Comparison of ENCODE assay signal across 9 cellular contexts in the genomic region with DNA sequence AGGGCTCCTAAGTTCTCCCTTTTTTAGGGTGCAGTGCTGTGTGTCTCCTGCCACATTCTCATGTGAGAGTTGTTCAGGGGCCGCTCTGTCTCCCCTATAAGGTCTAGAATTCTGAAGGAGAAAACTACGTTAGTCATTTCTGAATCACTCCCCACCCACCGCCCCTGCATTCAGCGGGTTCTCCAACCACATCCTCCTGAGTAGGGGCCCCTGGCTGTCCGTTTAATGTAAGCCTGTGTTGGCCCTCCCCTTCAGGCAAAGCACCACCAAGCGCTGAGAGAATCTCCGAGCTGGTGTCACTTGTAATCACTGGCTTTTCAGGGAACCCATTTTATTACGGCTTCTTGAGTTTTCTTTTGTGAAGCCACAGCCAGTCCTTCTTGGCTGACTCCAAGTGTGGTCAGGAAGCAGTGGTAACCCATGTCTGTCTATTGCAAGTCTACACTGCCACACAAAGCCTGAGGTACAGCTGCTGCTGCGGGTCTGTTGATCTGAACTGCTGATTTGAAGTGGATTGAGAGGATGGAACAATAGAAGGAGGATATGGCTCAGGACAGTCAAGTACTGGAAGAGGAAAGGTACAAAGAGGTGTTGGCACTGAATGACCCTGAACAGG. TPM values are rescaled to one million over a fixed set of nuclear protein-coding genes. Genes with fewer than 3 reads are reported as not detected.
DNase-seq lines count a peak whose midpoint lies in the region; ATAC-seq, FAIRE-seq and TF ChIP-seq lines count a peak whose summit lies in the region.
"Had no signal": no experiment of that assay in that cellular context is flagged by ENCODE, and none has a peak within 500 bp of the region (broad histone marks: within the 10 kb centered on the region; RNA-seq: fewer than 3 reads in every experiment).

No MANE protein-coding gene starts in this region.

- H3K79me2 ChIP-seq in GM12878 (ENCODE audit: control insufficient read depth, insufficient read depth, low read length), result peaks cover 5% of the 10 kb centered on the region; the same call in 1 of the 2 replicates

- TF ChIP-seq CTCF in GM12878 (IDR thresholded peaks at IDR 0.05 in 2 of 3, conservative IDR thresholded peaks at IDR 0.05 in 1 of 3; ENCODE audit: control insufficient read depth in 2 of 3, extremely low read depth in 1 of 3, insufficient read depth in 1 of 3, low read depth in 3 of 3, low read length in 3 of 3) (no peak), WTC11 (IDR thresholded peaks at IDR 0.05) (no peak)

- SMC1A ChIA-PET in GM12878 (lab: Charles Lee; ENCODE audit: uncharacterized antibody, unreplicated experiment), result interaction anchor here (0.6 to 1.4 kb wide), 6 partner anchors 20 to 564 kb away, joined by 3 to 5 read pairs (median 4); no protein-coding TSS in a partner anchor

- WGBS in GM12878 (ENCODE audit: insufficient coverage, insufficient replicate concordance, low lambda C conversion rate, missing lambda C conversion rate), result 7% methylated on average over 9 of the region's 9 CpGs

- ATAC-seq in GM18873 (IDR thresholded peaks at IDR 0.05; ENCODE audit: low FRiP score, unreplicated experiment), result peak; percentile 67
- ATAC-seq in HG03064 (IDR thresholded peaks at IDR 0.05; ENCODE audit: low read depth, unreplicated experiment), result peak; percentile 80
- peak; percentile 83 for ATAC-seq in T-helper 17 cell
- ATAC-seq in GM12878, result peak; percentile 91
- no peak for ATAC-seq in WTC11

- H3K27me3 Mint-ChIP-seq in T-helper 17 cell (peaks cover 5% of the 10 kb centered on the region), WTC11 (ENCODE audit: low read depth) (peaks cover 7% of the 10 kb centered on the region; the same call in 1 of the 2 replicates)

- TF ChIP-seq RAD21 in GM12878 (IDR thresholded peaks at IDR 0.05; ENCODE audit: insufficient read depth, low read depth, low read length), result 0 out of 2 replicates have a peak, but pooled peaks have one; percentile 18

- RAD21 ChIA-PET in GM12878 (lab: Charles Lee; ENCODE audit: unreplicated experiment), result interaction anchor here (0.8 to 2.5 kb wide), 4 partner anchors 20 to 567 kb away, joined by 3 to 13 read pairs (median 3); no protein-coding TSS in a partner anchor

- no peak overlapping the region for H3K27ac Mint-ChIP-seq in T-helper 17 cell
- no peak overlapping the region for H3K27ac Mint-ChIP-seq in WTC11

- DNase-seq in T-helper 17 cell (no peak), GM12878 (ENCODE audit: low read depth, low spot score) (peak; percentile 48), NCI-H82 treated with DMSO at 0.1 percent for 48 hours (lab: John Stamatoyannopoulos, UW; ENCODE audit: unreplicated experiment) (no peak), NOMO-1 treated with DMSO at 0.1 percent for 48 hours (lab: John Stamatoyannopoulos, UW; ENCODE audit: unreplicated experiment) (no peak), WTC11 (ENCODE audit: low spot score) (no peak)
- DNase-seq in stimulated activated CD8-positive, alpha-beta memory T cell treated with anti-CD3 and anti-CD28 coated beads, Interleukin-7, amount 100 ng/mL, for 48 hours (ENCODE audit: extremely low read depth in 1 of 2, low read depth in 1 of 2), result peak; percentile 79 to 93

- no peaks in the 10 kb centered on the region for H3K27me3 ChIP-seq in GM12878 (replicated peaks in 1 of 2; ENCODE audit: control insufficient read depth in 2 of 2, insufficient read depth in 2 of 2, low read length in 1 of 2)

- H3K27ac ChIP-seq in GM12878 (ENCODE audit: control insufficient read depth, insufficient read depth), result peak overlapping the region; percentile 93

- H3K9me3 ChIP-seq in T-helper 17 cell (ENCODE audit: control insufficient read depth, low read length, poor library complexity, severe bottlenecking) (no peaks in the 10 kb centered on the region), GM12878 (replicated peaks; ENCODE audit: control insufficient read depth, insufficient read depth, low read length) (peaks cover 9% of the 10 kb centered on the region)

- BruUV-seq in GM12878 (replicated peaks; lab: Mats Ljungman, UMichigan), result TSS peak; percentile 74

- POLR2A ChIA-PET in GM12878 (lab: Charles Lee), result interaction anchor here (0.9 to 1.8 kb wide), 3 partner anchors 21 to 77 kb away, joined by 3 to 4 read pairs (median 3); partner anchors contain the start of gene MCM6
- POLR2A ChIA-PET in WTC11 (lab: Charles Lee), result no interaction called here

- peak overlapping the region; percentile 63 for H3K4me3 ChIP-seq in GM12878

- H3K9ac ChIP-seq in GM12878 (ENCODE audit: control insufficient read depth, insufficient read depth, low read length), result peak overlapping the region; percentile 42

- H3K36me3 ChIP-seq in GM12878 (ENCODE audit: control insufficient read depth in 2 of 2, insufficient read depth in 2 of 2, low read length in 1 of 2), result no peaks in the 10 kb centered on the region

- H3K4me2 ChIP-seq in GM12878 (ENCODE audit: control insufficient read depth, insufficient read depth), result peak overlapping the region; percentile 99

- CTCF ChIA-PET in GM12878 (lab: Yijun Ruan, JAX) (interaction anchor here (0.7 to 4.1 kb wide), 3 partner anchors 22 to 565 kb away, joined by 3 to 19 read pairs (median 13); no protein-coding TSS in a partner anchor), WTC11 (lab: Charles Lee) (no interaction called here)

- H3K4me1 ChIP-seq in GM12878 (ENCODE audit: control insufficient read depth, insufficient read depth, low read length), result peaks cover 37% of the 10 kb centered on the region

- peaks cover 24% of the 10 kb centered on the region for H3K9me3 Mint-ChIP-seq in WTC11

- peak overlapping the region; percentile 51 for H3K4me3 Mint-ChIP-seq in T-helper 17 cell
- H3K4me3 Mint-ChIP-seq in WTC11, result no peak overlapping the region

- in situ Hi-C loops in GM12878 (cut with MboI), result no loop called here

- TF ChIP-seq EP300 in GM12878 (IDR thresholded peaks at IDR 0.05; ENCODE audit: borderline replicate concordance in 1 of 2, control insufficient read depth in 1 of 2, low read depth in 2 of 2, low read length in 2 of 2), result 0 out of 4 replicates have a peak, but pooled peaks of 1 of the 2 experiments have one; percentile 18

- intact Hi-C loops in GM12878 (cut with micrococcal nuclease; ENCODE audit: unreplicated experiment), result loop anchor here (1.0 to 2.0 kb wide), 2 partner anchors 56 to 563 kb away; partner anchors contain the start of gene MCM6

- TF ChIP-seq POLR2A in GM12878 (IDR thresholded peaks at IDR 0.05; ENCODE audit: low read depth, low read length), result peak; percentile 67

- peak overlapping the region; percentile 88 for H2AFZ ChIP-seq in GM12878 (ENCODE audit: control insufficient read depth, low read depth, low read length)

- peak; percentile 56 for FAIRE-seq in GM12878 (lab: Jason Lieb, UNC)

- no peaks in the 10 kb centered on the region for H4K20me1 ChIP-seq in GM12878 (ENCODE audit: control insufficient read depth, insufficient read depth)

- H3K36me3 Mint-ChIP-seq in T-helper 17 cell (ENCODE audit: low read depth), result no peaks in the 10 kb centered on the region
- no peaks in the 10 kb centered on the region for H3K36me3 Mint-ChIP-seq in WTC11

- H3K4me1 Mint-ChIP-seq in T-helper 17 cell (peaks cover 7% of the 10 kb centered on the region), WTC11 (no peaks in the 10 kb centered on the region)

TF ChIP-seq in GM12878, 131 proteins besides CTCF, POLR2A, EP300 and RAD21 (continues in another document):
- TF ChIP-seq POU2F2 (IDR thresholded peaks at IDR 0.05; ENCODE audit: borderline replicate concordance, low read depth, low read length) (peak; percentile 89; the same call in 2 of the 3 replicates), CREM (IDR thresholded peaks at IDR 0.05; ENCODE audit: low read depth) (peak; percentile 75), ZBED1 (IDR thresholded peaks at IDR 0.05; ENCODE audit: borderline replicate concordance) (no peak)

TF ChIP-seq in WTC11, 78 proteins besides CTCF, POLR2A, EP300 and RAD21 (continues in another document):
- no peak for TF ChIP-seq ZNF671 (CRISPR knock-in tag; IDR thresholded peaks at IDR 0.05)

RNA-seq across cellular contexts. Expression of gene LCT, which starts 16.9 kb away (rescaled TPM):
- total RNA-seq in T-helper 17 cell, result under 1 TPM; 0.07 to 0.10 TPM
- total RNA-seq in GM12878 (2013; cell fraction: nucleolus; rRNA removed), result 0.24 and 0.46 TPM in 2 replicates
- 0.05 and 0.06 TPM in 2 replicates for total RNA-seq in GM12878 (2014; rRNA removed)
- 0.09 and 0.14 TPM in 2 replicates for total RNA-seq in GM12878 (2014; rRNA removed; fragmentation: Illumina TruSeq; extraction: Trizol)
- 0.08 and 0.11 TPM in 2 replicates for total RNA-seq in GM12878 (2021)
- polyA plus RNA-seq in GM12878 (2011; ENCODE audit: low read depth), result not detected
- polyA plus RNA-seq in GM12878 (2011; rRNA removed), result 0.04 and 0.07 TPM in 2 replicates
- polyA plus RNA-seq in GM12878 (2011; cell fraction: cytosol; rRNA removed), result 0.03 and 0.07 TPM in 2 replicates
- polyA plus RNA-seq in GM12878 (2011; cell fraction: nucleus; rRNA removed), result 0.15 and 0.16 TPM in 2 replicates
- 0.01 TPM in 1 of 2 replicates, not detected in the other for polyA plus RNA-seq in GM12878 (2012)
- 0.04 and 0.05 TPM in 2 replicates for polyA plus RNA-seq in GM12878 (2014; fragmentation: Illumina TruSeq; extraction: Trizol)
- under 1 TPM in 1 of 2 experiments, not detected in 1; 0.02 TPM for polyA plus RNA-seq in GM12878 (2014; fragmentation: Nextera tagmentation; extraction: Ambion mirVana)
- polyA plus RNA-seq in GM12878 (2014; rRNA removed), result 0.05 and 0.09 TPM in 2 replicates
- polyA plus RNA-seq in GM12878 (2016; fragmentation: Nextera tagmentation; extraction: Ambion mirVana), result not detected
- polyA minus RNA-seq in GM12878 (2011; rRNA and poly(A)+ RNA removed), result 0.22 and 0.46 TPM in 2 replicates
- polyA minus RNA-seq in GM12878 (2011; cell fraction: cytosol; rRNA and poly(A)+ RNA removed), result not detected in 2 replicates
- 0.36 and 0.86 TPM in 2 replicates for polyA minus RNA-seq in GM12878 (2011; cell fraction: nucleus; rRNA and poly(A)+ RNA removed)
- 0.02 TPM in 1 of 3 replicates, not detected in the others for total RNA-seq in WTC11 (2021)
- total RNA-seq: kidney epithelial cell had no signal

RNA-seq across cellular contexts. Expression of gene MCM6, which starts 56.1 kb away (rescaled TPM):
- total RNA-seq in T-helper 17 cell, result 10 to 100 TPM; 19.5 to 30.9 TPM
- total RNA-seq in GM12878 (2013; cell fraction: nucleolus; rRNA removed), result 50.4 and 55.8 TPM in 2 replicates
- total RNA-seq in GM12878 (2014; rRNA removed), result 63.4 and 68.5 TPM in 2 replicates
- total RNA-seq in GM12878 (2014; rRNA removed; fragmentation: Illumina TruSeq; extraction: Trizol), result 63.2 and 63.4 TPM in 2 replicates
- 89.7 and 92.9 TPM in 2 replicates for total RNA-seq in GM12878 (2021)
- 40.3 TPM for polyA plus RNA-seq in GM12878 (2011; ENCODE audit: low read depth)
- 118 and 136 TPM in 2 replicates for polyA plus RNA-seq in GM12878 (2011; rRNA removed)
- polyA plus RNA-seq in GM12878 (2011; cell fraction: cytosol; rRNA removed), result 74.9 and 83.7 TPM in 2 replicates
- polyA plus RNA-seq in GM12878 (2011; cell fraction: nucleus; rRNA removed), result 46.4 and 68.7 TPM in 2 replicates
- 34.7 and 41.0 TPM in 2 replicates for polyA plus RNA-seq in GM12878 (2012)
- polyA plus RNA-seq in GM12878 (2014; fragmentation: Illumina TruSeq; extraction: Trizol), result 97.4 and 108 TPM in 2 replicates
- polyA plus RNA-seq in GM12878 (2014; fragmentation: Nextera tagmentation; extraction: Ambion mirVana), result 10 to 100 TPM; 37.4 to 74.4 TPM
- polyA plus RNA-seq in GM12878 (2014; rRNA removed), result 68.6 and 79.5 TPM in 2 replicates
- 10 to 100 TPM; 85.0 to 89.9 TPM for polyA plus RNA-seq in GM12878 (2016; fragmentation: Nextera tagmentation; extraction: Ambion mirVana)
- polyA minus RNA-seq in GM12878 (2011; rRNA and poly(A)+ RNA removed), result 124 and 156 TPM in 2 replicates
- polyA minus RNA-seq in GM12878 (2011; cell fraction: cytosol; rRNA and poly(A)+ RNA removed), result 44.2 and 46.8 TPM in 2 replicates
- polyA minus RNA-seq in GM12878 (2011; cell fraction: nucleus; rRNA and poly(A)+ RNA removed), result 23.0 and 38.4 TPM in 2 replicates
- total RNA-seq in WTC11 (2021), result 87.0 to 107 TPM (median 88.1 TPM) in 3 replicates

Comparison
In these comparisons a context has a peak if more than half of its experiments do, and no peak if none do; other contexts are left out.
1. DNase-seq: peak in GM12878 (single experiment) and stimulated activated CD8-positive, alpha-beta memory T cell treated with anti-CD3 and anti-CD28 coated beads, Interleukin-7, amount 100 ng/mL, for 48 hours (2 of 2); none in T-helper 17 cell (0 of 3), NCI-H82 treated with DMSO at 0.1 percent for 48 hours (single experiment), NOMO-1 treated with DMSO at 0.1 percent for 48 hours (single experiment) and WTC11 (single experiment).